In the genomic region with DNA sequence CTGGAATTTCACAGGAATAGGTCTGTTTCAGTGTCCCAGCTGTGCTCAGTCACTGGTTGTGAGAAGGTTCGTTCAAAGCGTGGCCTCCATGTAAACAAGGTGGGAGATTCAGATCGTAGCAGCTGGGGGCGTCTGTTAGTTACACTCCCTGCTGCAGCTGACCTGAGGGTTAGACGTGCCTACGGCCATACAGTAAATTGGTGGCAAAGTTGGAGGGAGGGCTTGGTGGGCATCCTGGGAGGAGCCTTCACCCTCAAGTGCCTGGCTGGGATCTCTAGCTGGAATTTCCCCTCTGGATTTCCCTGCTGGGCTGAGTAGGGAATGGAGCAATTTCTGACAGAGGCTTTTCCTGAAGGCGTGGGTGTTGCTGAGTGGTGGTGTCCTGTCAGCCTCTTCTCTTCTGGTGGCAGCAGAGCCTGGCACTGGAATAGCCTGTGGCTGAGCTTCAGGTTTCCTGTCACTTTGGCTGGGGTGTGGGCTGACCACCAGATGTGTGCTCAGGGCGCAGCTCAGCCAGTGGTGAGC, we compare ENCODE assay signal across 15 cellular contexts. TPM values are rescaled to one million over a fixed set of nuclear protein-coding genes. Genes with fewer than 3 reads are reported as not detected.
DNase-seq lines count a peak whose midpoint lies in the region; ATAC-seq and TF ChIP-seq lines count a peak whose summit lies in the region.
"Had no signal": no experiment of that assay in that cellular context is flagged by ENCODE, and none has a peak within 500 bp of the region (broad histone marks: within the 10 kb centered on the region; RNA-seq: fewer than 3 reads in every experiment).

No MANE protein-coding gene starts in this region.

- no peak overlapping the region for H3K4me3 Mint-ChIP-seq in endothelial cell (ENCODE audit: unreplicated experiment)
- H3K4me3 Mint-ChIP-seq in stimulated activated naive B cell treated with anti-CD40 and anti-IgM and Interleukin-4, amounts not matched to agents 10 μg/mL and 1 μg/mL and 100 μg/mL, for 72 hours = no peak overlapping the region
- H3K4me3 Mint-ChIP-seq: IgD-negative memory B cell had no signal

- no peaks in the 10 kb centered on the region for H3K9me3 ChIP-seq in A673 (ENCODE audit: low read depth, low read length, poor library complexity, severe bottlenecking)

- H3K9me3 Mint-ChIP-seq in endothelial cell (ENCODE audit: unreplicated experiment) = no peaks in the 10 kb centered on the region
- H3K9me3 Mint-ChIP-seq in stimulated activated naive B cell treated with anti-CD40 and anti-IgM and Interleukin-4, amounts not matched to agents 10 μg/mL and 1 μg/mL and 100 μg/mL, for 72 hours = no peaks in the 10 kb centered on the region
- H3K9me3 Mint-ChIP-seq: IgD-negative memory B cell had no signal

- H3K4me1 ChIP-seq in A673 (ENCODE audit: insufficient read depth, low read length, poor library complexity, severe bottlenecking) = peaks cover 9% of the 10 kb centered on the region

- H3K27me3 ChIP-seq in A673 (replicated peaks; ENCODE audit: insufficient read depth, low read depth, low read length, poor library complexity) (no peaks in the 10 kb centered on the region), brain microvascular endothelial cell (replicated peaks) (no peaks in the 10 kb centered on the region)

- CTCF ChIA-PET in A673 (lab: Charles Lee) = no interaction called here

- no peaks in the 10 kb centered on the region for H3K36me3 Mint-ChIP-seq in endothelial cell (ENCODE audit: low read depth, unreplicated experiment)
- peaks cover 9 to 18% of the 10 kb centered on the region in 2 donors for H3K36me3 Mint-ChIP-seq in stimulated activated naive B cell treated with anti-CD40 and anti-IgM and Interleukin-4, amounts not matched to agents 10 μg/mL and 1 μg/mL and 100 μg/mL, for 72 hours

- no peak overlapping the region for H3K4me3 ChIP-seq in A673 (ENCODE audit: low read depth, low read length, poor library complexity, severe bottlenecking)
- H3K4me3 ChIP-seq in brain microvascular endothelial cell (ENCODE audit: low read depth, low read length) = no peak overlapping the region

- H3K27ac ChIP-seq in A673 (ENCODE audit: low read depth, low read length, poor library complexity, severe bottlenecking) (no peak overlapping the region), brain microvascular endothelial cell (no peak overlapping the region)

- DNase-seq in A673 (ENCODE audit: low spot score) (peak; percentile 56), Kasumi-1 (lab: John Stamatoyannopoulos, UW) (peak; percentile 10 to 13), endothelial cell (ENCODE audit: low spot score) (no peak), lung microvascular endothelial cell (ENCODE audit: low read depth in 2 of 2) (peak; percentile 57 to 68), brain microvascular endothelial cell (no peak)
- no peak for DNase-seq in stimulated activated naive B cell treated with anti-CD40 and anti-IgM and Interleukin-4, amounts not matched to agents 10 μg/mL and 1 μg/mL and 100 μg/mL, for 72 hours
- DNase-seq in activated T-cell treated with anti-CD3 and anti-CD28 coated beads, Interleukin-2, amount 50 U/mL, for 1 hour = no peak
- DNase-seq: activated CD4-positive, CD25-positive, alpha-beta regulatory T cell treated with anti-CD3 and anti-CD28 coated beads, Interleukin-2, amount 50 U/mL, for 72 hours; amygdala; effector CD4-positive, alpha-beta T cell; NCI-H1417; stimulated activated CD4-positive, alpha-beta T cell treated with anti-CD3 and anti-CD28 coated beads, Interleukin-4, amount 100 ng/mL, for 4 hours; stimulated activated naive CD4-positive, alpha-beta T cell treated with Interleukin-2 at 50 U/mL for 16 hours had no signal

- no peak for ATAC-seq in HG03108 (IDR thresholded peaks at IDR 0.05; ENCODE audit: unreplicated experiment)
- no peak for ATAC-seq in stimulated activated naive B cell treated with anti-CD40 and anti-IgM and Interleukin-4, amounts not matched to agents 10 μg/mL and 1 μg/mL and 100 μg/mL, for 72 hours (replicated peaks)

- POLR2A ChIA-PET in A673 (lab: Charles Lee; ENCODE audit: low non-redundant PET) = no interaction called here

- in situ Hi-C loops in brain microvascular endothelial cell (cut with HindIII; ENCODE audit: low pct_ligation_motif_present, low sequenced_read_pairs) = no loop called here

- H3K27me3 Mint-ChIP-seq in endothelial cell (ENCODE audit: unreplicated experiment) = no peaks in the 10 kb centered on the region
- no peaks in the 10 kb centered on the region for H3K27me3 Mint-ChIP-seq in stimulated activated naive B cell treated with anti-CD40 and anti-IgM and Interleukin-4, amounts not matched to agents 10 μg/mL and 1 μg/mL and 100 μg/mL, for 72 hours
- H3K27me3 Mint-ChIP-seq: IgD-negative memory B cell had no signal

- BruUV-seq in A673 (replicated peaks; lab: Mats Ljungman, UMichigan) = no TSS peak

- H3K36me3 ChIP-seq in A673 (ENCODE audit: insufficient read depth, low read length, poor library complexity, severe bottlenecking) = no peaks in the 10 kb centered on the region
- peaks cover 3% of the 10 kb centered on the region for H3K36me3 ChIP-seq in brain microvascular endothelial cell (replicated peaks)

- intact Hi-C loops in A673 (cut with micrococcal nuclease; ENCODE audit: unreplicated experiment) = no loop called here

- peak overlapping the region; percentile 9 for H3K27ac Mint-ChIP-seq in endothelial cell (ENCODE audit: unreplicated experiment)
- H3K27ac Mint-ChIP-seq in stimulated activated naive B cell treated with anti-CD40 and anti-IgM and Interleukin-4, amounts not matched to agents 10 μg/mL and 1 μg/mL and 100 μg/mL, for 72 hours = no peak overlapping the region
- H3K27ac Mint-ChIP-seq: IgD-negative memory B cell had no signal

- H3K4me1 Mint-ChIP-seq in endothelial cell (ENCODE audit: unreplicated experiment) = peaks cover 2% of the 10 kb centered on the region
- peaks cover 0 to under 1% of the 10 kb centered on the region in 2 donors for H3K4me1 Mint-ChIP-seq in stimulated activated naive B cell treated with anti-CD40 and anti-IgM and Interleukin-4, amounts not matched to agents 10 μg/mL and 1 μg/mL and 100 μg/mL, for 72 hours

- no peak for TF ChIP-seq CTCF in A673 (conservative IDR thresholded peaks at IDR 0.05; ENCODE audit: low read depth, low read length)
- no peak for TF ChIP-seq CTCF in endothelial cell (IDR thresholded peaks at IDR 0.05; ENCODE audit: unreplicated experiment)
- TF ChIP-seq CTCF in brain microvascular endothelial cell (IDR thresholded peaks at IDR 0.05; ENCODE audit: low read depth, low read length, missing control alignments) = no peak

RNA-seq across cellular contexts. Expression of a gene that starts 6.4 kb away (rescaled TPM):
- total RNA-seq in A673 (2021) (11.2 and 14.8 TPM in 2 replicates), endothelial cell (ENCODE audit: unreplicated experiment) (14.7 TPM), lung microvascular endothelial cell (6.8 and 9.7 TPM in 2 replicates)

RNA-seq across cellular contexts. Expression of a gene that starts 21.9 kb away (rescaled TPM):
- 26.5 and 29.0 TPM in 2 replicates for total RNA-seq in A673 (2021)
- total RNA-seq in endothelial cell (ENCODE audit: unreplicated experiment) = 87.0 TPM
- 29.0 and 37.9 TPM in 2 replicates for total RNA-seq in lung microvascular endothelial cell

Comparison
In these comparisons a context has a peak if more than half of its experiments do, and no peak if none do; other contexts are left out.
1. DNase-seq: peak in A673 (single experiment), Kasumi-1 (2 of 2) and lung microvascular endothelial cell (2 of 2); none in endothelial cell (single experiment), stimulated activated naive B cell treated with anti-CD40 and anti-IgM and Interleukin-4, amounts not matched to agents 10 μg/mL and 1 μg/mL and 100 μg/mL, for 72 hours (single experiment), brain microvascular endothelial cell (single experiment) and activated T-cell treated with anti-CD3 and anti-CD28 coated beads, Interleukin-2, amount 50 U/mL, for 1 hour (single experiment).